21 cellular contexts compared by ENCODE assay signal in the genomic region with DNA sequence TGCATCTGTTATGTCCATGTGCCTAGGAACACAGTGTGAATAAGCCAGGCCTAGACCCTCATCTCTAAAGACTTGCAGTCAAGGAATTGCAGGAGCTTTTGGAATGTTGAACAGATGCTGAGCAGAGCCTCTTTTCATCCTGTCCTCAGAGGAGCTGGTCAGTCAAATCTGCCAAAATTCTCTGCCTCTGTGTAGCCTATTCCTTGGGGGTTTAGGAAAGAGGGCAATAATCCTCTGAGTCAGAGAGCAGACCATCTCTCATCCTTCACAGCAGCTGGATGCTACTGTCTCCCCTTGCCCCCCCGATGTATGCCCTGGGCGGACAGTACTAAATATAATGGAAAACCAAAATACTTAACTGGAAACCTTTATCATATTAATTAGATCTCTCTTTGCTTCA.
"Had no signal": no experiment of that assay in that cellular context is flagged by ENCODE, and none has a peak within 500 bp of the region (broad histone marks: within the 10 kb centered on the region; RNA-seq: fewer than 3 reads in every experiment).

No MANE protein-coding gene starts in this region.

- H3K4me1 ChIP-seq: esophagus squamous epithelium, stomach, testis had no signal

- H3K4me3 Mint-ChIP-seq: activated naive CD8-positive, alpha-beta T cell; mesothelial cell of epicardium; type B pancreatic cell had no signal

- H3K36me3 ChIP-seq: esophagus squamous epithelium, stomach had no signal

- H3K9me3 ChIP-seq: testis had no signal

- H3K4me1 Mint-ChIP-seq: mesothelial cell of epicardium had no signal

- H3K27me3 ChIP-seq: esophagus squamous epithelium, stomach, testis had no signal

- H3K27ac Mint-ChIP-seq: activated naive CD8-positive, alpha-beta T cell; mesothelial cell of epicardium; type B pancreatic cell had no signal

- DNase-seq: activated CD4-positive, alpha-beta T cell treated with anti-CD3 and anti-CD28 coated beads, Interleukin-2, amount 50 U/mL, for 4 hours; activated CD4-positive, CD25-positive, alpha-beta regulatory T cell treated with anti-CD3 and anti-CD28 coated beads, Interleukin-2, amount 50 U/mL, for 72 hours; effector CD4-positive, alpha-beta T cell; esophagus squamous epithelium; foreskin melanocyte; glutamatergic neuron; hippocampal formation; islet precursor cell; left colon; occipital lobe; stimulated activated CD4-positive, alpha-beta T cell treated with anti-CD3 and anti-CD28 coated beads, Interleukin-15, amount 100 ng/mL, for 24 hours; stimulated activated CD4-positive, alpha-beta T cell treated with anti-CD3 and anti-CD28 coated beads, Interleukin-2, amount 100 ng/mL, for 48 hours; stomach; T-helper 2 cell; testis had no signal

- ATAC-seq: left colon had no signal

- H3K27ac ChIP-seq: esophagus squamous epithelium, skin epidermis, stomach, testis, VCaP had no signal

- H3K4me3 ChIP-seq: esophagus squamous epithelium, lung, skin epidermis, stomach, testis had no signal

- H3K27me3 Mint-ChIP-seq: activated naive CD8-positive, alpha-beta T cell; type B pancreatic cell had no signal
